8 cellular contexts compared by ENCODE assay signal in genomic region chr19:39125199-39125553, GRCh38. TPM values are rescaled to one million over a fixed set of nuclear protein-coding genes. Genes with fewer than 3 reads are reported as not detected.
DNase-seq lines count a peak whose midpoint lies in the region; ATAC-seq and TF ChIP-seq lines count a peak whose summit lies in the region.

No MANE protein-coding gene starts in this region.

- H3K4me3 ChIP-seq in GM12875 (ENCODE audit: low read depth, low read length) (peak overlapping the region; percentile 75), fibroblast of mammary gland (ENCODE audit: control insufficient read depth, low read depth, low read length) (peak overlapping the region; percentile 43), gastrocnemius medialis (peak overlapping the region; percentile 73 to 96 (median 82))

- ATAC-seq in T-cell (replicated peaks in 1 of 4), result no peak
- no peak for ATAC-seq in gastrocnemius medialis
- no peak for ATAC-seq in HG03439 (IDR thresholded peaks at IDR 0.05; ENCODE audit: unreplicated experiment)

- no peaks in the 10 kb centered on the region for H3K9me3 Mint-ChIP-seq in T-cell

- H3K4me3 Mint-ChIP-seq in T-cell, result peak overlapping the region; percentile 92 to 96 (median 94)

- in situ Hi-C loops in gastrocnemius medialis (cut with MboI; ENCODE audit: low sequenced_read_pairs in 4 of 4), result no loop called here

- no peak for TF ChIP-seq POLR2A in gastrocnemius medialis (IDR thresholded peaks at IDR 0.05)

- no peak for DNase-seq in T-cell
- DNase-seq in fibroblast of mammary gland (ENCODE audit: low read depth), result no peak
- no peak for DNase-seq in gastrocnemius medialis
- no peak for DNase-seq in activated CD8-positive, alpha-beta memory T cell treated with anti-CD3 and anti-CD28 coated beads, Interleukin-2, amount 50 U/mL, for 4 hours
- DNase-seq in NCI-H1694 (lab: John Stamatoyannopoulos, UW), result no peak
- no peak for DNase-seq in stimulated activated CD4-positive, alpha-beta T cell treated with anti-CD3 and anti-CD28 coated beads, Interleukin-4, amount 100 ng/mL, for 24 hours

- H3K36me3 ChIP-seq in gastrocnemius medialis, result no peaks in the 10 kb centered on the region

- H3K4me1 Mint-ChIP-seq in T-cell, result peaks cover 37 to 56% (median 43%) of the 10 kb centered on the region in 3 donors

- CTCF ChIA-PET in T-cell (lab: Charles Lee), result no interaction called here

- peaks cover 0 to 4% (median 3%) of the 10 kb centered on the region in 3 donors for H3K27me3 ChIP-seq in gastrocnemius medialis

- peaks cover 12 to 26% of the 10 kb centered on the region in 2 donors for H3K4me1 ChIP-seq in gastrocnemius medialis

- no peak for TF ChIP-seq CTCF in GM12875 (IDR thresholded peaks at IDR 0.05; ENCODE audit: borderline replicate concordance, insufficient read depth, low read depth, low read length)
- TF ChIP-seq CTCF in fibroblast of mammary gland (conservative IDR thresholded peaks at IDR 0.05; ENCODE audit: control insufficient read depth, insufficient read depth, low read depth, low read length), result no peak
- no peak for TF ChIP-seq CTCF in gastrocnemius medialis (IDR thresholded peaks at IDR 0.05 in 4 of 5, conservative IDR thresholded peaks at IDR 0.05 in 1 of 5)

- peak overlapping the region; percentile 76 to 90 (median 80) for H3K27ac ChIP-seq in gastrocnemius medialis

- peaks cover 0 to 6% of the 10 kb centered on the region in 2 donors for H3K27me3 Mint-ChIP-seq in T-cell

- H3K27ac Mint-ChIP-seq in T-cell, result peak overlapping the region; percentile 95 to 96

- no peaks in the 10 kb centered on the region for H3K9me3 ChIP-seq in gastrocnemius medialis

- POLR2A ChIA-PET in T-cell (lab: Charles Lee), result no interaction called here

- no peaks in the 10 kb centered on the region for H3K36me3 Mint-ChIP-seq in T-cell

- intact Hi-C loops in gastrocnemius medialis (cut with DNase I; ENCODE audit: low total_unique reads), result loop anchor here (1.0 to 5.0 kb wide), 3 partner anchors 217 to 407 kb away; partner anchors contain the start of genes EID2B, SAMD4B and TIMM50

RNA-seq across cellular contexts. Expression of gene PAK4, which starts 0.4 kb away (rescaled TPM):
- 10 to 100 TPM in 3 of 5 donors, 1 to 10 TPM in 2; 8.6 to 16.8 (median 12.9) TPM for total RNA-seq in T-cell
- 10 to 100 TPM in 1 of 4 donors, 1 to 10 TPM in 3; 4.7 to 11.7 (median 8.3) TPM for total RNA-seq in gastrocnemius medialis

RNA-seq across cellular contexts. Expression of gene ACP7, which starts 41.0 kb away (rescaled TPM):
- total RNA-seq in T-cell (under 1 TPM in 1 of 5 donors, not detected in 4; 0.19 TPM), gastrocnemius medialis (not detected)
